19 cellular contexts compared by ENCODE assay signal in genomic region chr5:53679261-53679660, GRCh38.
A peak's percentile ranks its signal among the peaks of the same experiment; 100 is the strongest.
DNase-seq lines count a peak whose midpoint lies in the region; ATAC-seq and TF ChIP-seq lines count a peak whose summit lies in the region.
"Had no signal": no experiment of that assay in that cellular context is flagged by ENCODE, and none has a peak within 500 bp of the region (broad histone marks: within the 10 kb centered on the region; RNA-seq: fewer than 3 reads in every experiment).

No MANE protein-coding gene starts in this region.

- no peaks in the 10 kb centered on the region for H3K4me1 ChIP-seq in uterus
- H3K4me1 ChIP-seq in tibial artery = no peaks in the 10 kb centered on the region
- H3K4me1 ChIP-seq: spleen had no signal

- H3K27me3 ChIP-seq in uterus (no peaks in the 10 kb centered on the region), tibial artery (no peaks in the 10 kb centered on the region)
- H3K27me3 ChIP-seq: spleen had no signal

- in situ Hi-C loops in GM13976 (cut with MboI; ENCODE audit: low sequenced_read_pairs, unreplicated experiment) = no loop called here

- peak; percentile 23 for DNase-seq in AG10803 (ENCODE audit: low read depth)
- DNase-seq in LNCaP clone FGC (ENCODE audit: low read depth) = peak; percentile 3
- DNase-seq in dedifferentiated amniotic fluid mesenchymal stem cell (ENCODE audit: extremely low spot score) = peak; percentile 14
- DNase-seq in myocyte (ENCODE audit: low read depth) = peak; percentile 77
- DNase-seq in uterus = no peak
- DNase-seq in tibial artery = no peak
- DNase-seq in GM13976 (ENCODE audit: low spot score) = no peak
- DNase-seq: activated CD4-positive, alpha-beta T cell treated with anti-CD3 and anti-CD28 coated beads, Interleukin-2, amount 50 U/mL, for 1 hour; activated CD8-positive, alpha-beta memory T cell treated with anti-CD3 and anti-CD28 coated beads, Interleukin-2, amount 50 U/mL, for 48 hours; activated gamma-delta T cell; COR-L47; midbrain; NCI-H1436 treated with DMSO at 0.1 percent for 48 hours; NCI-H82; PC-3; SIG-M5; spleen; substantia nigra had no signal

- no peak for ATAC-seq in HG03521 (IDR thresholded peaks at IDR 0.05; ENCODE audit: unreplicated experiment)
- ATAC-seq: PC-3 had no signal

- H3K27ac ChIP-seq in uterus = no peak overlapping the region
- H3K27ac ChIP-seq in tibial artery = no peak overlapping the region
- H3K27ac ChIP-seq: spleen had no signal

- intact Hi-C loops in uterus (cut with DNase I; ENCODE audit: low total_unique reads) (no loop called here), tibial artery (cut with DNase I; ENCODE audit: low total_unique reads) (no loop called here)

- H3K9me3 ChIP-seq in uterus (no peaks in the 10 kb centered on the region), tibial artery (no peaks in the 10 kb centered on the region)

- no peaks in the 10 kb centered on the region for H3K36me3 ChIP-seq in uterus
- H3K36me3 ChIP-seq in tibial artery = peaks cover 10 to 48% (median 20%) of the 10 kb centered on the region in 3 donors

- no peak for TF ChIP-seq POLR2A in uterus (IDR thresholded peaks at IDR 0.05)

- H3K4me3 ChIP-seq in AG10803 (ENCODE audit: low read length) = no peak overlapping the region
- no peak overlapping the region for H3K4me3 ChIP-seq in LNCaP clone FGC (ENCODE audit: low read depth, low read length)
- no peak overlapping the region for H3K4me3 ChIP-seq in uterus
- H3K4me3 ChIP-seq in tibial artery = no peak overlapping the region
- H3K4me3 ChIP-seq: spleen had no signal

- TF ChIP-seq CTCF in AG10803 (conservative IDR thresholded peaks at IDR 0.05; ENCODE audit: low read length) = no peak
- TF ChIP-seq CTCF in LNCaP clone FGC (IDR thresholded peaks at IDR 0.05; ENCODE audit: control insufficient read depth, extremely low read depth, insufficient read depth) = no peak
- TF ChIP-seq CTCF in uterus (IDR thresholded peaks at IDR 0.05) = no peak
- TF ChIP-seq CTCF in tibial artery (IDR thresholded peaks at IDR 0.05) = no peak
- no peak for TF ChIP-seq CTCF in GM13976 (IDR thresholded peaks at IDR 0.05; ENCODE audit: borderline replicate concordance, control extremely low read depth, extremely low read depth, insufficient read depth, missing control alignments)

Comparison
In these comparisons a context has a peak if more than half of its experiments do, and no peak if none do; other contexts are left out.
1. DNase-seq: peak in AG10803 (single experiment), LNCaP clone FGC (single experiment), dedifferentiated amniotic fluid mesenchymal stem cell (single experiment) and myocyte (single experiment); none in uterus (0 of 2), tibial artery (0 of 2) and GM13976 (single experiment).